ENCODE assay signal across 15 cellular contexts in genomic region chr1:43205671-43206070, GRCh38. TPM values are rescaled to one million over a fixed set of nuclear protein-coding genes. Genes with fewer than 3 reads are reported as not detected.
DNase-seq lines count a peak whose midpoint lies in the region; ATAC-seq and TF ChIP-seq lines count a peak whose summit lies in the region.
"Had no signal": no experiment of that assay in that cellular context is flagged by ENCODE, and none has a peak within 500 bp of the region (broad histone marks: within the 10 kb centered on the region; RNA-seq: fewer than 3 reads in every experiment).

No MANE protein-coding gene starts in this region.

- DNase-seq in EH (ENCODE audit: low read depth) (peak; percentile 70), RWPE1 (ENCODE audit: low spot score) (no peak), fibroblast of peridontal ligament (ENCODE audit: extremely low read depth) (peak; percentile 46), gastrocnemius medialis (no peak), posterior cingulate gyrus (no peak)
- DNase-seq in activated T-cell treated with anti-CD3 and anti-CD28 coated beads, Interleukin-2, amount 50 U/mL, for 48 hours = no peak
- no peak for DNase-seq in activated CD8-positive, alpha-beta memory T cell treated with anti-CD3 and anti-CD28 coated beads, Interleukin-2, amount 50 U/mL, for 4 hours
- DNase-seq: CD4-positive, CD25-positive, alpha-beta regulatory T cell; kidney; NCI-H1092; NCI-H446 treated with DMSO at 0.1 percent for 48 hours; Peyer's patch had no signal

- CTCF ChIA-PET in RWPE1 (lab: Yijun Ruan, JAX) = no interaction called here

- TF ChIP-seq CTCF in RWPE1 (conservative IDR thresholded peaks at IDR 0.05; ENCODE audit: low read depth) = no peak
- TF ChIP-seq CTCF in gastrocnemius medialis (IDR thresholded peaks at IDR 0.05 in 4 of 5, conservative IDR thresholded peaks at IDR 0.05 in 1 of 5) = no peak

- in situ Hi-C loops in gastrocnemius medialis (cut with MboI; ENCODE audit: low sequenced_read_pairs in 4 of 4) = no loop called here

- no peaks in the 10 kb centered on the region for H3K9me3 ChIP-seq in gastrocnemius medialis
- H3K9me3 ChIP-seq: neutrophil, Peyer's patch had no signal

- H3K27ac ChIP-seq in RWPE1 (peak overlapping the region; percentile 86), gastrocnemius medialis (peak overlapping the region; percentile 3 to 42 (median 14))
- H3K27ac ChIP-seq: ascending aorta, neutrophil, Peyer's patch had no signal

- ATAC-seq in gastrocnemius medialis = no peak
- ATAC-seq in GM21528 (IDR thresholded peaks at IDR 0.05; ENCODE audit: low FRiP score, unreplicated experiment) = no peak

- peaks cover 0 to 6% of the 10 kb centered on the region in 2 donors for H3K4me1 ChIP-seq in gastrocnemius medialis

- intact Hi-C loops in gastrocnemius medialis (cut with DNase I; ENCODE audit: low total_unique reads) (no loop called here), posterior cingulate gyrus (cut with DNase I) (no loop called here)

- POLR2A ChIA-PET in RWPE1 (lab: Yijun Ruan, JAX; ENCODE audit: low non-redundant PET) = interaction anchor here (0.6 to 0.8 kb wide), 2 partner anchors 44 to 152 kb away, joined by 4 to 8 read pairs; no protein-coding TSS in a partner anchor

- no peak overlapping the region for H3K4me3 ChIP-seq in gastrocnemius medialis
- H3K4me3 ChIP-seq: ascending aorta, Peyer's patch had no signal

- no peaks in the 10 kb centered on the region for H3K36me3 ChIP-seq in gastrocnemius medialis
- H3K36me3 ChIP-seq: ascending aorta, neutrophil, Peyer's patch had no signal

- peaks cover 0 to 2% (median 0%) of the 10 kb centered on the region in 3 donors for H3K27me3 ChIP-seq in gastrocnemius medialis
- H3K27me3 ChIP-seq: ascending aorta, neutrophil, Peyer's patch had no signal

- TF ChIP-seq POLR2A in gastrocnemius medialis (IDR thresholded peaks at IDR 0.05) = no peak

RNA-seq across cellular contexts. Expression of gene CFAP57, which starts 33.5 kb away (rescaled TPM):
- total RNA-seq in gastrocnemius medialis = under 1 TPM in 2 of 4 donors, not detected in 2; 0.10 to 0.13 TPM
- total RNA-seq: ascending aorta; CD4-positive, CD25-positive, alpha-beta regulatory T cell; Peyer's patch had no signal

RNA-seq across cellular contexts. Expression of gene EBNA1BP2, which starts 33.6 kb away (rescaled TPM):
- total RNA-seq in gastrocnemius medialis = 10 to 100 TPM; 41.2 to 68.4 (median 59.1) TPM

Comparison
In these comparisons a context has a peak if more than half of its experiments do, and no peak if none do; other contexts are left out.
1. DNase-seq: peak in EH (single experiment) and fibroblast of peridontal ligament (single experiment); none in RWPE1 (single experiment), gastrocnemius medialis (0 of 2), posterior cingulate gyrus (0 of 10), activated T-cell treated with anti-CD3 and anti-CD28 coated beads, Interleukin-2, amount 50 U/mL, for 48 hours (0 of 2) and activated CD8-positive, alpha-beta memory T cell treated with anti-CD3 and anti-CD28 coated beads, Interleukin-2, amount 50 U/mL, for 4 hours (single experiment).